In the genomic region with DNA sequence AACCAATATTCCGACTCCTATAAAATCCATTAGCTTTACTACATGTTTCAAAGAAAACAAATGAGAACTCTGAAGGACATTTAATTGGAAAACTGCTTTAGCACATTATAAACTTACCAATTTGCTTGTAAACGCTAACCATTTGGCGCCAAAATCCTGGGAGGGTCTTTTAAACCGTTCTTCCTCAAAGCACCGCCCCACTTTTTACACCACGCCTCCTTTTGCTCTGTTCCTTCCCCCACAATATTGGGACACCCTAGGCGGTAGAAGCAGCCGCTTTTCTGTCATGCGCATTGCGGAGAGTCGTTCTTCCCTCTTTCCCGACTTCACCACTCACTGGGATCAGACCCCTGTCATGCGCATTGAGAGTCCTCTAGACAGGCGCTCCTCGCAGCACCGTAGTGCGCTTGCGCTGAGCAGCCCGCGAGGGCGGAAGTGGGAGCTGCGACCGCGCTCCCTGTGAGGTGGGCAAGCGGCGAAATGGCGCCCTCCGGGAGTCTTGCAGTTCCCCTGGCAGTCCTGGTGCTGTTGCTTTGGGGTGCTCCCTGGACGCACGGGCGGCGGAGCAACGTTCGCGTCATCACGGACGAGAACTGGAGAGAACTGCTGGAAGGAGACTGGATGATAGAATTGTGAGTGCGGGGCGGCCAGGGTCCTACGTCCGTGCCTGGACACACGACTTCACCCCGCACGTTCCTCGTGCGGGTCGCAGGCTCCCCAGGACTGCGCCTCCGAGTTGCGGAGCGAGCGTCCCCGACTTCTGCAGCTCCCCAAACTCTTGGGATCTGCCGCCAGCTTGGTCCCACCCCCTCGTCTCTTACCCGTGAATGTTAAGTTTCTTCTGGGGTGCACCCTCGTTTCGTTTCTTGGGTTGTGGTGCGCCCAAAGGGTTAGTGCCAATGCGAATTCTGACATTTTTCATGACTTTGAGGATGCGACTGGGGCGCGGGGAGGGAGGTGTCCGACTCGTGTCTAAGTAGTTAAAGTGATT, we compare ENCODE assay signal across 1 cellular context.
TF ChIP-seq lines count a peak whose summit lies in the region.

A gene with protein sequence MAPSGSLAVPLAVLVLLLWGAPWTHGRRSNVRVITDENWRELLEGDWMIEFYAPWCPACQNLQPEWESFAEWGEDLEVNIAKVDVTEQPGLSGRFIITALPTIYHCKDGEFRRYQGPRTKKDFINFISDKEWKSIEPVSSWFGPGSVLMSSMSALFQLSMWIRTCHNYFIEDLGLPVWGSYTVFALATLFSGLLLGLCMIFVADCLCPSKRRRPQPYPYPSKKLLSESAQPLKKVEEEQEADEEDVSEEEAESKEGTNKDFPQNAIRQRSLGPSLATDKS (plus strand): TSS at position 435 of the 991 bp plus-strand sequence. CDS start 46 bp downstream, at position 481.

TF ChIP-seq in HepG2, 621 proteins besides CTCF, POLR2A, EP300 and RAD21 (continued from another document and continues in another):
- TF ChIP-seq ZNF7 (CRISPR knock-in tag; IDR thresholded peaks at IDR 0.05): no peak
- peak; percentile 39; the same call in 1 of the 2 replicates for TF ChIP-seq ZNF564 (CRISPR knock-in tag; IDR thresholded peaks at IDR 0.05)
- TF ChIP-seq ZNF563 (CRISPR knock-in tag; IDR thresholded peaks at IDR 0.05): no peak
- TF ChIP-seq, protein P1, sequence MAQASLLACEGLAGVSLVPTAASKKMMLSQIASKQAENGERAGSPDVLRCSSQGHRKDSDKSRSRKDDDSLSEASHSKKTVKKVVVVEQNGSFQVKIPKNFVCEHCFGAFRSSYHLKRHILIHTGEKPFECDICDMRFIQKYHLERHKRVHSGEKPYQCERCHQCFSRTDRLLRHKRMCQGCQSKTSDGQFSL (CRISPR knock-in tag; IDR thresholded peaks at IDR 0.05): no peak
- TF ChIP-seq, protein P2, sequence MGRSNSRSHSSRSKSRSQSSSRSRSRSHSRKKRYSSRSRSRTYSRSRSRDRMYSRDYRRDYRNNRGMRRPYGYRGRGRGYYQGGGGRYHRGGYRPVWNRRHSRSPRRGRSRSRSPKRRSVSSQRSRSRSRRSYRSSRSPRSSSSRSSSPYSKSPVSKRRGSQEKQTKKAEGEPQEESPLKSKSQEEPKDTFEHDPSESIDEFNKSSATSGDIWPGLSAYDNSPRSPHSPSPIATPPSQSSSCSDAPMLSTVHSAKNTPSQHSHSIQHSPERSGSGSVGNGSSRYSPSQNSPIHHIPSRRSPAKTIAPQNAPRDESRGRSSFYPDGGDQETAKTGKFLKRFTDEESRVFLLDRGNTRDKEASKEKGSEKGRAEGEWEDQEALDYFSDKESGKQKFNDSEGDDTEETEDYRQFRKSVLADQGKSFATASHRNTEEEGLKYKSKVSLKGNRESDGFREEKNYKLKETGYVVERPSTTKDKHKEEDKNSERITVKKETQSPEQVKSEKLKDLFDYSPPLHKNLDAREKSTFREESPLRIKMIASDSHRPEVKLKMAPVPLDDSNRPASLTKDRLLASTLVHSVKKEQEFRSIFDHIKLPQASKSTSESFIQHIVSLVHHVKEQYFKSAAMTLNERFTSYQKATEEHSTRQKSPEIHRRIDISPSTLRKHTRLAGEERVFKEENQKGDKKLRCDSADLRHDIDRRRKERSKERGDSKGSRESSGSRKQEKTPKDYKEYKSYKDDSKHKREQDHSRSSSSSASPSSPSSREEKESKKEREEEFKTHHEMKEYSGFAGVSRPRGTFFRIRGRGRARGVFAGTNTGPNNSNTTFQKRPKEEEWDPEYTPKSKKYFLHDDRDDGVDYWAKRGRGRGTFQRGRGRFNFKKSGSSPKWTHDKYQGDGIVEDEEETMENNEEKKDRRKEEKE (IDR thresholded peaks at IDR 0.05): no peak
- no peak for TF ChIP-seq KAT2B (IDR thresholded peaks at IDR 0.05; ENCODE audit: borderline replicate concordance, low read depth, low read length)
- no peak for TF ChIP-seq SIX4 (CRISPR knock-in tag; IDR thresholded peaks at IDR 0.05)
- TF ChIP-seq HNRNPL (IDR thresholded peaks at IDR 0.05; ENCODE audit: low read depth, low read length): 0 out of 2 replicates have a peak, but pooled peaks have one; percentile 40
- TF ChIP-seq ZSCAN22 (CRISPR knock-in tag; IDR thresholded peaks at IDR 0.05): no peak
- TF ChIP-seq, protein P3, sequence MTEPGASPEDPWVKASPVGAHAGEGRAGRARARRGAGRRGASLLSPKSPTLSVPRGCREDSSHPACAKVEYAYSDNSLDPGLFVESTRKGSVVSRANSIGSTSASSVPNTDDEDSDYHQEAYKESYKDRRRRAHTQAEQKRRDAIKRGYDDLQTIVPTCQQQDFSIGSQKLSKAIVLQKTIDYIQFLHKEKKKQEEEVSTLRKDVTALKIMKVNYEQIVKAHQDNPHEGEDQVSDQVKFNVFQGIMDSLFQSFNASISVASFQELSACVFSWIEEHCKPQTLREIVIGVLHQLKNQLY (CRISPR knock-in tag; IDR thresholded peaks at IDR 0.05): no peak
- no peak for TF ChIP-seq ZNF629 (CRISPR knock-in tag; conservative IDR thresholded peaks at IDR 0.05)
- no peak for TF ChIP-seq SNRNP70 (IDR thresholded peaks at IDR 0.05; ENCODE audit: low read depth, low read length)
- no peak for TF ChIP-seq KDM6A (CRISPR knock-in tag; IDR thresholded peaks at IDR 0.05; ENCODE audit: low read depth)
- TF ChIP-seq ZNF251 (CRISPR knock-in tag; IDR thresholded peaks at IDR 0.05): no peak
- TF ChIP-seq AKAP8 (CRISPR knock-in tag; IDR thresholded peaks at IDR 0.05): peak; percentile 42; the same call in 1 of the 2 replicates
- TF ChIP-seq FOXA3 (CRISPR knock-in tag; IDR thresholded peaks at IDR 0.05): no peak; the same call in 1 of the 2 replicates
- TF ChIP-seq, protein P4, sequence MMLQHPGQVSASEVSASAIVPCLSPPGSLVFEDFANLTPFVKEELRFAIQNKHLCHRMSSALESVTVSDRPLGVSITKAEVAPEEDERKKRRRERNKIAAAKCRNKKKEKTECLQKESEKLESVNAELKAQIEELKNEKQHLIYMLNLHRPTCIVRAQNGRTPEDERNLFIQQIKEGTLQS (CRISPR knock-in tag; IDR thresholded peaks at IDR 0.05): 0 out of 2 replicates have a peak, but pooled peaks have one; percentile 7
- peak; percentile 83; the same call in 1 of the 2 replicates for TF ChIP-seq ZNF558 (CRISPR knock-in tag; IDR thresholded peaks at IDR 0.05; ENCODE audit: borderline replicate concordance)
- TF ChIP-seq, protein P5, sequence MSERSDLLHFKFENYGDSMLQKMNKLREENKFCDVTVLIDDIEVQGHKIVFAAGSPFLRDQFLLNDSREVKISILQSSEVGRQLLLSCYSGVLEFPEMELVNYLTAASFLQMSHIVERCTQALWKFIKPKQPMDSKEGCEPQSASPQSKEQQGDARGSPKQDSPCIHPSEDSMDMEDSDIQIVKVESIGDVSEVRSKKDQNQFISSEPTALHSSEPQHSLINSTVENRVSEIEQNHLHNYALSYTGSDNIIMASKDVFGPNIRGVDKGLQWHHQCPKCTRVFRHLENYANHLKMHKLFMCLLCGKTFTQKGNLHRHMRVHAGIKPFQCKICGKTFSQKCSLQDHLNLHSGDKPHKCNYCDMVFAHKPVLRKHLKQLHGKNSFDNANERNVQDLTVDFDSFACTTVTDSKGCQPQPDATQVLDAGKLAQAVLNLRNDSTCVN (CRISPR knock-in tag; IDR thresholded peaks at IDR 0.05; ENCODE audit: borderline replicate concordance): 0 out of 2 replicates have a peak, but pooled peaks have one; percentile 40
- TF ChIP-seq SP2 (CRISPR knock-in tag; IDR thresholded peaks at IDR 0.05): no peak
- TF ChIP-seq ZSCAN29 (CRISPR knock-in tag; conservative IDR thresholded peaks at IDR 0.05): no peak
- no peak for TF ChIP-seq CENPX (CRISPR knock-in tag; IDR thresholded peaks at IDR 0.05)
- no peak for TF ChIP-seq ZNF3 (CRISPR knock-in tag; IDR thresholded peaks at IDR 0.05)
- peak; percentile 69; the same call in 1 of the 2 replicates for TF ChIP-seq ZNF451 (CRISPR knock-in tag; IDR thresholded peaks at IDR 0.05)
- TF ChIP-seq ZNF124 (CRISPR knock-in tag; IDR thresholded peaks at IDR 0.05): no peak
- no peak for TF ChIP-seq RARA (CRISPR knock-in tag; IDR thresholded peaks at IDR 0.05)
- TF ChIP-seq HMG20A (CRISPR knock-in tag; IDR thresholded peaks at IDR 0.05; ENCODE audit: borderline replicate concordance): peak; percentile 14; the same call in 1 of the 2 replicates
- no peak for TF ChIP-seq HNRNPK (IDR thresholded peaks at IDR 0.05; ENCODE audit: low read depth, low read length, poor library complexity, severe bottlenecking)
- TF ChIP-seq, protein P6, sequence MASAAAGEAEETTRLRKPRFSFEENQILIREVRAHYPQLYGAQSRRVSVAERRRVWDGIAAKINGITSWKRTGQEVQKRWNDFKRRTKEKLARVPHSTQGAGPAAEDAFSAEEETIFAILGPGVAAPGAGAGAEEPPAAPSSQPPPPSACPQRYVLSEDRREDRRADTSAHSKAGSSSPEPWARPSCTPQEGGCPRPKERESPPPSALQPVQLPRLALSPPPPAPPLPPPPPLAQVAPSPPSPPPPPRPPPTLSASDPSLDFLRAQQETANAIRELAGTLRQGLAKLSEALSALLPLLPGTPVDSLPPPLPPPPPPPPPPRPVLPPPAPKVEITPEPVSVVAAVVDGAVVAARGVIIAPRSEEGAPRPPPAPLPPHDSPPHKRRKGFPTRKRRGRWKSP (CRISPR knock-in tag; IDR thresholded peaks at IDR 0.05): peak; percentile 83
- TF ChIP-seq IRF2 (CRISPR knock-in tag; IDR thresholded peaks at IDR 0.05): peak; percentile 68; the same call in 1 of the 2 replicates
- no peak for TF ChIP-seq SMAD3 (CRISPR knock-in tag; IDR thresholded peaks at IDR 0.05)
- TF ChIP-seq, protein P7, sequence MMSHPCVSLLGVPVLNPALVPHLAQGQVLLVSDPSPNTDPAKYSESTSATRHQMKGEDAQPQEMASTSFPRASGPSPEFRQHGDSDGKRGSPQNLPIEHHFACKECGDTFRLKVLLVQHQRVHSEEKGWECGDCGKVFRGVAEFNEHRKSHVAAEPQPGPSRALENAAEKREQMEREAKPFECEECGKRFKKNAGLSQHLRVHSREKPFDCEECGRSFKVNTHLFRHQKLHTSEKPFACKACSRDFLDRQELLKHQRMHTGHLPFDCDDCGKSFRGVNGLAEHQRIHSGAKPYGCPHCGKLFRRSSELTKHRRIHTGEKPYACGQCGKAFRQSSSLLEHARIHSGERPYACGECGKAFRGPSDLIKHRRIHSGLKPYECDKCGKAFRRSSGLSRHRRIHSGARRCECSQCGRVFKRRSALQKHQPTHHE (CRISPR knock-in tag; IDR thresholded peaks at IDR 0.05; ENCODE audit: borderline replicate concordance): peak; percentile 84; the same call in 1 of the 2 replicates
- TF ChIP-seq, protein P8, sequence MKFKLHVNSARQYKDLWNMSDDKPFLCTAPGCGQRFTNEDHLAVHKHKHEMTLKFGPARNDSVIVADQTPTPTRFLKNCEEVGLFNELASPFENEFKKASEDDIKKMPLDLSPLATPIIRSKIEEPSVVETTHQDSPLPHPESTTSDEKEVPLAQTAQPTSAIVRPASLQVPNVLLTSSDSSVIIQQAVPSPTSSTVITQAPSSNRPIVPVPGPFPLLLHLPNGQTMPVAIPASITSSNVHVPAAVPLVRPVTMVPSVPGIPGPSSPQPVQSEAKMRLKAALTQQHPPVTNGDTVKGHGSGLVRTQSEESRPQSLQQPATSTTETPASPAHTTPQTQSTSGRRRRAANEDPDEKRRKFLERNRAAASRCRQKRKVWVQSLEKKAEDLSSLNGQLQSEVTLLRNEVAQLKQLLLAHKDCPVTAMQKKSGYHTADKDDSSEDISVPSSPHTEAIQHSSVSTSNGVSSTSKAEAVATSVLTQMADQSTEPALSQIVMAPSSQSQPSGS (CRISPR knock-in tag; IDR thresholded peaks at IDR 0.05): no peak
- TF ChIP-seq, protein P9, sequence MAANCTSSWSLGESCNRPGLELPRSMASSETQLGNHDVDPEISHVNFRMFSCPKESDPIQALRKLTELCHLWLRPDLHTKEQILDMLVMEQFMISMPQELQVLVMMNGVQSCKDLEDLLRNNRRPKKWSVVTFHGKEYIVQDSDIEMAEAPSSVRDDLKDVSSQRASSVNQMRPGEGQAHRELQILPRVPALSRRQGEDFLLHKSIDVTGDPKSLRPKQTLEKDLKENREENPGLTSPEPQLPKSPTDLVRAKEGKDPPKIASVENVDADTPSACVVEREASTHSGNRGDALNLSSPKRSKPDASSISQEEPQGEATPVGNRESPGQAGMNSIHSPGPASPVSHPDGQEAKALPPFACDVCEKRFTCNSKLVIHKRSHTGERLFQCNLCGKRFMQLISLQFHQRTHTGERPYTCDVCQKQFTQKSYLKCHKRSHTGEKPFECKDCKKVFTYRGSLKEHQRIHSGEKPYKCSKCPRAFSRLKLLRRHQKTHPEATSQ (CRISPR knock-in tag; IDR thresholded peaks at IDR 0.05; ENCODE audit: borderline replicate concordance): no peak
- no peak for TF ChIP-seq ZKSCAN5 (CRISPR knock-in tag; IDR thresholded peaks at IDR 0.05)
- no peak for TF ChIP-seq ZNF101 (CRISPR knock-in tag; IDR thresholded peaks at IDR 0.05; ENCODE audit: borderline replicate concordance, low read depth)
- TF ChIP-seq, protein P10, sequence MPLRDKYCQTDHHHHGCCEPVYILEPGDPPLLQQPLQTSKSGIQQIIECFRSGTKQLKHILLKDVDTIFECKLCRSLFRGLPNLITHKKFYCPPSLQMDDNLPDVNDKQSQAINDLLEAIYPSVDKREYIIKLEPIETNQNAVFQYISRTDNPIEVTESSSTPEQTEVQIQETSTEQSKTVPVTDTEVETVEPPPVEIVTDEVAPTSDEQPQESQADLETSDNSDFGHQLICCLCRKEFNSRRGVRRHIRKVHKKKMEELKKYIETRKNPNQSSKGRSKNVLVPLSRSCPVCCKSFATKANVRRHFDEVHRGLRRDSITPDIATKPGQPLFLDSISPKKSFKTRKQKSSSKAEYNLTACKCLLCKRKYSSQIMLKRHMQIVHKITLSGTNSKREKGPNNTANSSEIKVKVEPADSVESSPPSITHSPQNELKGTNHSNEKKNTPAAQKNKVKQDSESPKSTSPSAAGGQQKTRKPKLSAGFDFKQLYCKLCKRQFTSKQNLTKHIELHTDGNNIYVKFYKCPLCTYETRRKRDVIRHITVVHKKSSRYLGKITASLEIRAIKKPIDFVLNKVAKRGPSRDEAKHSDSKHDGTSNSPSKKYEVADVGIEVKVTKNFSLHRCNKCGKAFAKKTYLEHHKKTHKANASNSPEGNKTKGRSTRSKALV (CRISPR knock-in tag; IDR thresholded peaks at IDR 0.05): peak; percentile 76; the same call in 1 of the 2 replicates
- TF ChIP-seq ZNF614 (CRISPR knock-in tag; IDR thresholded peaks at IDR 0.05; ENCODE audit: borderline replicate concordance): no peak
- no peak for TF ChIP-seq RFX5 (IDR thresholded peaks at IDR 0.05; ENCODE audit: low read depth, low read length)
- no peak for TF ChIP-seq SKI (IDR thresholded peaks at IDR 0.05; ENCODE audit: partially characterized antibody)
- no peak for TF ChIP-seq ATF1 (CRISPR knock-in tag; IDR thresholded peaks at IDR 0.05)
- peak; percentile 80 for TF ChIP-seq ETV5 (CRISPR knock-in tag; IDR thresholded peaks at IDR 0.05; ENCODE audit: borderline replicate concordance)
- TF ChIP-seq ZSCAN9 (CRISPR knock-in tag; IDR thresholded peaks at IDR 0.05; ENCODE audit: borderline replicate concordance): no peak
- TF ChIP-seq ZNF652 (CRISPR knock-in tag; IDR thresholded peaks at IDR 0.05; ENCODE audit: borderline replicate concordance, low read depth): no peak
- TF ChIP-seq GATAD1 (CRISPR knock-in tag; IDR thresholded peaks at IDR 0.05): peak; percentile 84
- TF ChIP-seq ZNF720 (CRISPR knock-in tag; IDR thresholded peaks at IDR 0.05): no peak
- TF ChIP-seq CEBPG (CRISPR knock-in tag; IDR thresholded peaks at IDR 0.05): peak; percentile 42; the same call in 1 of the 2 replicates
- no peak for TF ChIP-seq ZNF256 (CRISPR knock-in tag; conservative IDR thresholded peaks at IDR 0.05)
- no peak for TF ChIP-seq SP140L (CRISPR knock-in tag; IDR thresholded peaks at IDR 0.05; ENCODE audit: borderline replicate concordance)
